In genomic region chr5:174423538-174423937, GRCh38 we compare ENCODE assay signal across 15 cellular contexts.
DNase-seq lines count a peak whose midpoint lies in the region; TF ChIP-seq lines count a peak whose summit lies in the region.
"Had no signal": no experiment of that assay in that cellular context is flagged by ENCODE, and none has a peak within 500 bp of the region (broad histone marks: within the 10 kb centered on the region; RNA-seq: fewer than 3 reads in every experiment).

No MANE protein-coding gene starts in this region.

- peaks cover 25% of the 10 kb centered on the region for H3K4me1 ChIP-seq in neural progenitor cell

- H3K9me3 ChIP-seq in neural progenitor cell (ENCODE audit: low read depth), result no peaks in the 10 kb centered on the region
- H3K9me3 ChIP-seq: BLaER1 treated with 17β-estradiol and CSF1 and Interleukin-3, amounts not matched to agents 10 nM and 100 nM; SK-N-SH had no signal

- H3K4me3 Mint-ChIP-seq in neural progenitor cell, result no peak overlapping the region
- H3K4me3 Mint-ChIP-seq: CD8-positive, alpha-beta T cell; T-cell had no signal

- no peak overlapping the region for H2AFZ ChIP-seq in neural progenitor cell (replicated peaks)

- H3K27ac Mint-ChIP-seq in neural progenitor cell, result peak overlapping the region; percentile 50
- H3K27ac Mint-ChIP-seq: CD8-positive, alpha-beta T cell; T-cell had no signal

- H3K9me3 Mint-ChIP-seq in neural progenitor cell, result no peaks in the 10 kb centered on the region
- H3K9me3 Mint-ChIP-seq: CD8-positive, alpha-beta T cell; T-cell had no signal

- H3K9ac ChIP-seq in neural progenitor cell, result no peak overlapping the region
- H3K9ac ChIP-seq: BLaER1 treated with 17β-estradiol and CSF1 and Interleukin-3, amounts not matched to agents 10 nM and 100 nM; KMS-11; SK-N-SH had no signal

- H3K27ac ChIP-seq in VCaP (peak overlapping the region; percentile 58), neural progenitor cell (no peak overlapping the region)
- H3K27ac ChIP-seq: BLaER1 treated with 17β-estradiol and CSF1 and Interleukin-3, amounts not matched to agents 10 nM and 100 nM; KMS-11 had no signal

- H3K36me3 ChIP-seq in neural progenitor cell, result no peaks in the 10 kb centered on the region
- H3K36me3 ChIP-seq: BLaER1 treated with 17β-estradiol and CSF1 and Interleukin-3, amounts not matched to agents 10 nM and 100 nM had no signal

- no peak overlapping the region for H3K4me3 ChIP-seq in neural progenitor cell
- H3K4me3 ChIP-seq: BLaER1 treated with 17β-estradiol and CSF1 and Interleukin-3, amounts not matched to agents 10 nM and 100 nM had no signal

- in situ Hi-C loops in KBM-7 (cut with MboI; ENCODE audit: low pct_unique_long_range_greater_than_20kb, low sequenced_read_pairs), result loop anchor here (25.0 kb wide), 1 partner anchor 314 kb away; no protein-coding TSS in a partner anchor

- H3K4me1 Mint-ChIP-seq in neural progenitor cell, result peaks cover 75% of the 10 kb centered on the region

- no peaks in the 10 kb centered on the region for H3K27me3 ChIP-seq in neural progenitor cell
- H3K27me3 ChIP-seq: BLaER1 treated with 17β-estradiol and CSF1 and Interleukin-3, amounts not matched to agents 10 nM and 100 nM had no signal

- peaks cover 15% of the 10 kb centered on the region for H3K27me3 Mint-ChIP-seq in neural progenitor cell (ENCODE audit: insufficient read depth, low read depth)

- no peak overlapping the region for H3K4me2 ChIP-seq in neural progenitor cell
- H3K4me2 ChIP-seq: BLaER1 treated with 17β-estradiol and CSF1 and Interleukin-3, amounts not matched to agents 10 nM and 100 nM; KMS-11; SK-N-SH had no signal

- H3K79me2 ChIP-seq in neural progenitor cell (ENCODE audit: low read depth), result no peaks in the 10 kb centered on the region

- H3F3A ChIP-seq in neural progenitor cell (ENCODE audit: low read depth), result no peaks in the 10 kb centered on the region

- DNase-seq in COR-L47 (lab: John Stamatoyannopoulos, UW), result peak; percentile 67
- peak; percentile 71 for DNase-seq in NCI-H1105 (lab: John Stamatoyannopoulos, UW)
- DNase-seq in neural progenitor cell (ENCODE audit: low spot score), result no peak
- DNase-seq in KBM-7, result no peak
- DNase-seq in SIG-M5 (lab: John Stamatoyannopoulos, UW), result no peak
- no peak for DNase-seq in middle frontal gyrus (ENCODE audit: extremely low spot score, low spot score)
- DNase-seq: CD8-positive, alpha-beta T cell; DMS79; NCI-H1694; NCI-H2107; T-cell had no signal

- H3K36me3 Mint-ChIP-seq in neural progenitor cell, result no peaks in the 10 kb centered on the region
- H3K36me3 Mint-ChIP-seq: CD8-positive, alpha-beta T cell; T-cell had no signal

- H4K20me1 ChIP-seq in neural progenitor cell (ENCODE audit: low read depth), result no peaks in the 10 kb centered on the region
- H4K20me1 ChIP-seq: BLaER1 treated with 17β-estradiol and CSF1 and Interleukin-3, amounts not matched to agents 10 nM and 100 nM had no signal

- TF ChIP-seq CTCF in VCaP (conservative IDR thresholded peaks at IDR 0.05) (no peak), neural progenitor cell (IDR thresholded peaks at IDR 0.05) (no peak)

Comparison
In these comparisons a context has a peak if more than half of its experiments do, and no peak if none do; other contexts are left out.
1. DNase-seq: peak in COR-L47 (single experiment) and NCI-H1105 (single experiment); none in neural progenitor cell (single experiment), KBM-7 (single experiment), SIG-M5 (single experiment) and middle frontal gyrus (single experiment).